In the genomic region with DNA sequence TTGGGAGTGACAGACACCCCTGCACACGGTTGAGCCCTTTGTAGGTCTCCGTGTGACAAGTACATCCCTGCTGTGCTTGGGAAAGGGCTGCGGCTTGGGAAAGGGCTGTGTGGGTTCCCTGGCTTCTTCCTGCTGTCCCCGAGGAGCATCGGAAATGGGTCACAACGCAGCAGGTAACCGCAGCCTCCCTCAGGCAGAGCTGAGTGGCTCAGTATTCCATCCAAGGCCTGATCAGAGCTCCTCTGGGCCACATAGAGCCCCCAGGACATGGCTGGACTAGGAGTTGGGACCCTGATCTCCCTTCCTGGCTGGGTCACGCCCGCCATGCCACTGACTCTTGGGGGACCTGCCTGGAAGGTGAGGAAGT, we compare ENCODE assay signal across 17 cellular contexts. TPM values are rescaled to one million over a fixed set of nuclear protein-coding genes. Genes with fewer than 3 reads are reported as not detected.
DNase-seq lines count a peak whose midpoint lies in the region; ATAC-seq and TF ChIP-seq lines count a peak whose summit lies in the region.
"Had no signal": no experiment of that assay in that cellular context is flagged by ENCODE, and none has a peak within 500 bp of the region (broad histone marks: within the 10 kb centered on the region; RNA-seq: fewer than 3 reads in every experiment).

No MANE protein-coding gene starts in this region.

- TF ChIP-seq EP300 in stomach (IDR thresholded peaks at IDR 0.05) = no peak

- peaks cover 51% of the 10 kb centered on the region for H4K20me1 ChIP-seq in BLaER1

- POLR2A ChIA-PET in T-cell (lab: Charles Lee) = interaction anchor here in 1 of 2 donors (0.7 kb wide), 1 partner anchor 8 kb away, joined by 3 read pairs; no protein-coding TSS in a partner anchor

- no peak overlapping the region for H3K4me3 Mint-ChIP-seq in activated T-helper 17 cell treated with anti-CD3 and anti-CD28 coated beads, Interleukin-2, amount 50 U/mL, for 72 hours
- H3K4me3 Mint-ChIP-seq in T-cell = no peak overlapping the region
- H3K4me3 Mint-ChIP-seq: CD4-positive, alpha-beta T cell had no signal

- DNase-seq in RWPE2 (ENCODE audit: low spot score) (no peak), epithelial cell of proximal tubule (ENCODE audit: low read depth) (no peak), retina (peak; percentile 43), T-cell (no peak), stomach (no peak)
- no peak for DNase-seq in activated effector memory CD4-positive, alpha-beta T cell treated with Interleukin-2 at 50 U/mL for 16 hours
- DNase-seq: ACHN; activated gamma-delta T cell treated with Interleukin-2 at 50 U/mL for 16 hours; aorta; CD4-positive, alpha-beta T cell; mucosa of descending colon; stimulated activated CD4-positive, alpha-beta T cell treated with anti-CD3 and anti-CD28 coated beads, Interleukin-4, amount 100 ng/mL, for 24 hours had no signal

- H3K9me3 ChIP-seq in BLaER1 (no peaks in the 10 kb centered on the region), RWPE2 (ENCODE audit: severe bottlenecking) (no peaks in the 10 kb centered on the region), stomach (no peaks in the 10 kb centered on the region)
- H3K9me3 ChIP-seq: mucosa of descending colon had no signal

- H3K36me3 Mint-ChIP-seq in activated T-helper 17 cell treated with anti-CD3 and anti-CD28 coated beads, Interleukin-2, amount 50 U/mL, for 72 hours (ENCODE audit: low read depth) = peaks cover 16% of the 10 kb centered on the region
- peaks cover 12% of the 10 kb centered on the region for H3K36me3 Mint-ChIP-seq in T-cell

- H3K27me3 Mint-ChIP-seq in activated T-helper 17 cell treated with anti-CD3 and anti-CD28 coated beads, Interleukin-2, amount 50 U/mL, for 72 hours = no peaks in the 10 kb centered on the region
- no peaks in the 10 kb centered on the region for H3K27me3 Mint-ChIP-seq in T-cell
- H3K27me3 Mint-ChIP-seq: CD4-positive, alpha-beta T cell had no signal

- H3K4me1 Mint-ChIP-seq in activated T-helper 17 cell treated with anti-CD3 and anti-CD28 coated beads, Interleukin-2, amount 50 U/mL, for 72 hours = peaks cover 5% of the 10 kb centered on the region
- H3K4me1 Mint-ChIP-seq in T-cell = peaks cover 26 to 35% (median 33%) of the 10 kb centered on the region in 3 donors

- H3K36me3 ChIP-seq in BLaER1 (peaks cover 22% of the 10 kb centered on the region; the same call in 1 of the 2 replicates), RWPE2 (ENCODE audit: low read depth) (peaks cover 24% of the 10 kb centered on the region), stomach (peaks cover 6 to 23% (median 16%) of the 10 kb centered on the region in 4 donors)

- ATAC-seq in RWPE2 (ENCODE audit: low read depth) (no peak), T-cell (replicated peaks in 1 of 4) (no peak)
- ATAC-seq in activated T-helper 17 cell treated with anti-CD3 and anti-CD28 coated beads, Interleukin-2, amount 50 U/mL, for 72 hours (replicated peaks) = no peak

- H3K27ac ChIP-seq in BLaER1 = peak overlapping the region; percentile 50
- peak overlapping the region; percentile 25 for H3K27ac ChIP-seq in RWPE2 (ENCODE audit: poor library complexity, severe bottlenecking)
- H3K27ac ChIP-seq in stomach = peak overlapping the region in 1 of 5 donors; percentile 18
- H3K27ac ChIP-seq: coronary artery had no signal

- TF ChIP-seq POLR2A in stomach (IDR thresholded peaks at IDR 0.05) = no peak

- H3K27me3 ChIP-seq in BLaER1 (no peaks in the 10 kb centered on the region), RWPE2 (ENCODE audit: insufficient read depth, poor library complexity, severe bottlenecking) (no peaks in the 10 kb centered on the region), stomach (no peaks in the 10 kb centered on the region)

- CTCF ChIA-PET in T-cell (lab: Charles Lee) = no interaction called here

- no peaks in the 10 kb centered on the region for H3K9me3 Mint-ChIP-seq in activated T-helper 17 cell treated with anti-CD3 and anti-CD28 coated beads, Interleukin-2, amount 50 U/mL, for 72 hours
- H3K9me3 Mint-ChIP-seq in T-cell = no peaks in the 10 kb centered on the region
- H3K9me3 Mint-ChIP-seq: CD4-positive, alpha-beta T cell had no signal

- peak overlapping the region; percentile 63 for H3K9ac ChIP-seq in BLaER1

- no peak overlapping the region for H3K27ac Mint-ChIP-seq in activated T-helper 17 cell treated with anti-CD3 and anti-CD28 coated beads, Interleukin-2, amount 50 U/mL, for 72 hours
- H3K27ac Mint-ChIP-seq in T-cell = no peak overlapping the region

- intact Hi-C loops in stomach (cut with DNase I; ENCODE audit: low total_unique reads) = no loop called here

- peak overlapping the region; percentile 89 for H3K4me2 ChIP-seq in BLaER1

- H3K4me1 ChIP-seq in BLaER1 (peaks cover 95% of the 10 kb centered on the region), RWPE2 (ENCODE audit: insufficient read depth, poor library complexity, severe bottlenecking) (peaks cover 35% of the 10 kb centered on the region), stomach (peaks cover 0 to 36% (median 22%) of the 10 kb centered on the region in 4 donors)

- H3K4me3 ChIP-seq in BLaER1 (peak overlapping the region; percentile 48), RWPE2 (ENCODE audit: severe bottlenecking) (no peak overlapping the region), epithelial cell of proximal tubule (ENCODE audit: low read depth, low read length) (peak overlapping the region; percentile 11), stomach (no peak overlapping the region)
- H3K4me3 ChIP-seq: coronary artery, mucosa of descending colon had no signal

- TF ChIP-seq CTCF in RWPE2 (IDR thresholded peaks at IDR 0.05; ENCODE audit: poor library complexity, severe bottlenecking) = no peak
- no peak for TF ChIP-seq CTCF in epithelial cell of proximal tubule (conservative IDR thresholded peaks at IDR 0.05; ENCODE audit: low read depth, low read length)
- TF ChIP-seq CTCF in stomach (IDR thresholded peaks at IDR 0.05) = no peak

- 69 to 88% (median 87%) methylated on average over 9 of the region's 9 CpGs for WGBS in stomach, 5 donors

RNA-seq across cellular contexts. Expression of gene TECR, which starts 16.3 kb away (rescaled TPM):
- total RNA-seq in epithelial cell of proximal tubule (57.7 and 95.3 TPM in 2 replicates), T-cell (100 to 1,000 TPM; 137 to 207 (median 171) TPM), stomach (10 to 100 TPM; 10.5 to 90.4 (median 54.0) TPM)
- 100 to 1,000 TPM; 100 to 139 TPM for total RNA-seq in activated T-helper 17 cell treated with anti-CD3 and anti-CD28 coated beads, Interleukin-2, amount 50 U/mL, for 72 hours
- 100 to 1,000 TPM; 114 to 266 (median 166) TPM for polyA plus RNA-seq in stomach

RNA-seq across cellular contexts. Expression of gene NDUFB7, which starts 26.2 kb away (rescaled TPM):
- 400 and 402 TPM in 2 replicates for total RNA-seq in epithelial cell of proximal tubule
- total RNA-seq in activated T-helper 17 cell treated with anti-CD3 and anti-CD28 coated beads, Interleukin-2, amount 50 U/mL, for 72 hours = 100 to 1,000 TPM in 1 of 2 donors, 10 to 100 TPM in 1; 79.7 to 132 TPM
- 100 to 1,000 TPM in 1 of 5 donors, 10 to 100 TPM in 4; 47.9 to 112 (median 90.4) TPM for total RNA-seq in T-cell
- 1,000 to 10,000 TPM in 1 of 5 donors, 100 to 1,000 TPM in 4; 159 to 1,175 (median 226) TPM for total RNA-seq in stomach
- 100 to 1,000 TPM; 558 to 652 (median 596) TPM for polyA plus RNA-seq in stomach

RNA-seq across cellular contexts. Expression of gene DNAJB1, which starts 27.5 kb away (rescaled TPM):
- total RNA-seq in epithelial cell of proximal tubule = 83.3 and 116 TPM in 2 replicates
- total RNA-seq in activated T-helper 17 cell treated with anti-CD3 and anti-CD28 coated beads, Interleukin-2, amount 50 U/mL, for 72 hours = 100 to 1,000 TPM in 1 of 2 donors, 10 to 100 TPM in 1; 79.4 to 140 TPM
- 100 to 1,000 TPM; 158 to 575 (median 165) TPM for total RNA-seq in T-cell
- total RNA-seq in stomach = 10 to 100 TPM in 4 of 5 donors, 1 to 10 TPM in 1; 9.9 to 62.6 (median 33.0) TPM
- 10 to 100 TPM; 74.9 to 85.8 (median 80.9) TPM for polyA plus RNA-seq in stomach

RNA-seq across cellular contexts. Expression of gene CLEC17A, which starts 37.2 kb away (rescaled TPM):
- total RNA-seq in epithelial cell of proximal tubule (not detected in 2 replicates), T-cell (1 to 10 TPM in 3 of 5 donors, under 1 TPM in 2; 0.40 to 5.2 (median 1.1) TPM), stomach (under 1 TPM in 1 of 5 donors, not detected in 4; 0.18 TPM)
- total RNA-seq in activated T-helper 17 cell treated with anti-CD3 and anti-CD28 coated beads, Interleukin-2, amount 50 U/mL, for 72 hours = 1 to 10 TPM in 1 of 2 donors, under 1 TPM in 1; 0.78 to 2.0 TPM
- under 1 TPM in 1 of 3 donors, not detected in 2; 0.18 TPM for polyA plus RNA-seq in stomach
- total RNA-seq: CD4-positive, alpha-beta T cell; endothelial cell of umbilical vein; frontal cortex had no signal
- polyA plus RNA-seq: aorta had no signal

RNA-seq across cellular contexts. Expression of gene GIPC1, which starts 49.8 kb away (rescaled TPM):
- total RNA-seq in epithelial cell of proximal tubule = 208 and 218 TPM in 2 replicates
- total RNA-seq in activated T-helper 17 cell treated with anti-CD3 and anti-CD28 coated beads, Interleukin-2, amount 50 U/mL, for 72 hours = 10 to 100 TPM; 23.4 to 44.9 TPM
- total RNA-seq in T-cell = 10 to 100 TPM; 27.5 to 44.4 (median 35.4) TPM
- total RNA-seq in stomach = 100 to 1,000 TPM in 4 of 5 donors, 10 to 100 TPM in 1; 73.3 to 662 (median 174) TPM
- 100 to 1,000 TPM in 2 of 3 donors, 10 to 100 TPM in 1; 98.9 to 126 (median 102) TPM for polyA plus RNA-seq in stomach

Comparison
In these comparisons a context has a peak if more than half of its experiments do, and no peak if none do; other contexts are left out.
1. H3K4me3 ChIP-seq: peak in BLaER1 (single experiment) and epithelial cell of proximal tubule (single experiment); none in RWPE2 (single experiment) and stomach (0 of 4).